Comparison of ENCODE assay signal across 8 cellular contexts in the genomic region with DNA sequence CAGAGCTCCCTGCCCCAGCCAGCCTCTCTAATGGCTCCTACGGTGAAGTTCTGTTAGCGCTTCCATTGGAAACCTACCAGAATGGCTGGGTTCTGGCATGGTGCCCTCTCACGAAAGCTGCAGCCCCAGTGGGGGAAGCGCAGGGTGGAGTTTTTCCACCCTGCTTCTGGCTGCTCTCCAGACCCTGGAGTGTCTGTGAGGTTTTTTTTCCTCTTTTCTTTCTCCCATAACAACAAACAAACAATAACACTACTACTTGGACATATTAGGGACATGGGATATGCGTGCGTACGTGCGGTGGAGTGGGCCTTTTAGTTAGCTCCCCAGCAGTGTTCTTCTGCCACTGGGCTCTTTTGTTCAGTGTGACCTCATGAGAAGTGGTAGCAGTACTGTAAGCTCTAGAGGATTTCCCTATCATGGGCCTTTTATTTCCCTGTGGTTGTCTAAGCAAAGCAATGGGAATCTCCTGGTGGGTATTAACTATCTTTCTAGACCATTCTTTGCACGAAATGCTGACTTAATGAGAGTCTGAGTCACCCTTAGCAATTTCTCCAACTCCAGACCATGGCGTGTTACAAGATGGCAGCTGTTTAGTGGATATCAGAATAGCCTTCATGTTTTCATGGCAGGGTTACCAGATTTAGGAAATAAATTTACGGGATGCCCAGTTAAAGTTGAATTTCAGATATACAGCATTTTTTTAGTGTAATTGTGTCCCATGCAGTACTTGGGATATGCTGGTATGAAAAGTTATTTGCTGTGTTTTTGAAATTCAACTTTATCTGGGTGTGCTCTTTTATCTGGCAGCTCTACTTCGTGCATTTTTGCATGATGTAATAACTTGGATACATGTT.
DNase-seq lines count a peak whose midpoint lies in the region; ATAC-seq and TF ChIP-seq lines count a peak whose summit lies in the region.

No MANE protein-coding gene starts in this region.

- POLR2A ChIA-PET in PC-3 (lab: Charles Lee; ENCODE audit: unreplicated experiment) = no interaction called here

- H3K79me2 ChIP-seq in PC-3 (ENCODE audit: low read length) = peaks cover 78% of the 10 kb centered on the region

- no peak for TF ChIP-seq CTCF in AG10803 (conservative IDR thresholded peaks at IDR 0.05; ENCODE audit: low read length)
- TF ChIP-seq CTCF in PC-3 (conservative IDR thresholded peaks at IDR 0.05; ENCODE audit: low read depth, low read length) = no peak

- peaks cover 6% of the 10 kb centered on the region for H3F3A ChIP-seq in PC-3 (ENCODE audit: low read length, unreplicated experiment)

- H3K9me3 ChIP-seq in PC-3 (ENCODE audit: low read length) = no peaks in the 10 kb centered on the region

- CTCF ChIA-PET in PC-3 (lab: Charles Lee) = interaction anchor here (0.5 to 0.6 kb wide), 2 partner anchors 162 to 307 kb away, joined by 3 read pairs; a partner anchor contains a TSS

- no peak overlapping the region for H3K4me2 ChIP-seq in PC-3 (ENCODE audit: low read length)

- intact Hi-C loops in PC-3 (cut with micrococcal nuclease) = loop anchor here (5.0 to 10.0 kb wide), 3 partner anchors 59 to 157 kb away; no protein-coding TSS in a partner anchor

- no peaks in the 10 kb centered on the region for H4K20me1 ChIP-seq in PC-3 (ENCODE audit: low read length)

- H3K4me1 ChIP-seq in PC-3 (ENCODE audit: insufficient read depth, low read length) = peaks cover 36% of the 10 kb centered on the region

- H3K27ac ChIP-seq in PC-3 (ENCODE audit: low read length) = no peak overlapping the region

- BruUV-seq in PC-3 (replicated peaks; lab: Mats Ljungman, UMichigan) = no TSS peak

- no peaks in the 10 kb centered on the region for H3K27me3 ChIP-seq in PC-3 (ENCODE audit: low read length)

- H3K4me3 ChIP-seq in AG10803 (ENCODE audit: low read length) = no peak overlapping the region
- no peak overlapping the region for H3K4me3 ChIP-seq in PC-3 (ENCODE audit: low read length)

- peaks cover 5% of the 10 kb centered on the region for H3K36me3 ChIP-seq in PC-3 (ENCODE audit: low read depth, low read length)

- no peak overlapping the region for H2AFZ ChIP-seq in PC-3 (ENCODE audit: low read length)

- H3K9me2 ChIP-seq in PC-3 (replicated peaks; ENCODE audit: low read length) = no peaks in the 10 kb centered on the region

- no peak for ATAC-seq in PC-3

- DNase-seq in AG10803 (ENCODE audit: low read depth) (peak; percentile 94), NCI-H2227 (lab: John Stamatoyannopoulos, UW; ENCODE audit: unreplicated experiment) (peak; percentile 52), dermis blood vessel endothelial cell (peak; percentile 92), mucosa of gallbladder (ENCODE audit: low spot score) (peak; percentile 74), GM19238 (ENCODE audit: insufficient read length, low spot score) (no peak), PC-3 (no peak)
- DNase-seq in activated CD8-positive, alpha-beta memory T cell treated with anti-CD3 and anti-CD28 coated beads, Interleukin-2, amount 50 U/mL, for 48 hours = no peak
- no peak for DNase-seq in stimulated activated CD4-positive, alpha-beta T cell treated with anti-CD3 and anti-CD28 coated beads, Interleukin-4, amount 100 ng/mL, for 4 hours

- H3K9ac ChIP-seq in PC-3 (ENCODE audit: low read length) = no peak overlapping the region

Comparison
In these comparisons a context has a peak if more than half of its experiments do, and no peak if none do; other contexts are left out.
1. DNase-seq: peak in AG10803 (single experiment), NCI-H2227 (single experiment), dermis blood vessel endothelial cell (single experiment) and mucosa of gallbladder (single experiment); none in activated CD8-positive, alpha-beta memory T cell treated with anti-CD3 and anti-CD28 coated beads, Interleukin-2, amount 50 U/mL, for 48 hours (single experiment), GM19238 (single experiment), PC-3 (single experiment) and stimulated activated CD4-positive, alpha-beta T cell treated with anti-CD3 and anti-CD28 coated beads, Interleukin-4, amount 100 ng/mL, for 4 hours (0 of 2).